Comparison of ENCODE assay signal across 17 cellular contexts in the genomic region with DNA sequence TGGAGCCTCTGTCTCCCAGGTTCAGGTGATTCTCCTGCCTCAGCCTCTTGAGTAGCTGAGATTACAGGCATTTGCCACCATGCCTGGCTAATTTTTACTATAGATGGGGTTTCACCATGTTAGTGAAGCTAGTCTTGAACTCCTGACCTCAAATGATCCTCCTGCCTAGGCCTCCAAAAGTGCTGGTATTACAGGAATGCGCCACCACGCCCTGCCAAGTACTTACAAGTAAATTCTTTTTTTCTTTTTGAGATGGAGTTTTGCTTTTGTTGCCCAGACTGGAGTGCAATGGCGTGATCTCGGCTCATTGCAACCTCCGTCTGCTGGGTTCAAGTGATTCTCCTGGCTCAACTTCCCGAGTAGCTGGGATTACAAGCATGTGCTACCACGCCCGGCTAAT. TPM values are rescaled to one million over a fixed set of nuclear protein-coding genes. Genes with fewer than 3 reads are reported as not detected.
DNase-seq lines count a peak whose midpoint lies in the region; ATAC-seq and TF ChIP-seq lines count a peak whose summit lies in the region.
"Had no signal": no experiment of that assay in that cellular context is flagged by ENCODE, and none has a peak within 500 bp of the region (broad histone marks: within the 10 kb centered on the region; RNA-seq: fewer than 3 reads in every experiment).

No MANE protein-coding gene starts in this region.

- peaks cover 41% of the 10 kb centered on the region for H3K4me1 Mint-ChIP-seq in activated CD8-positive, alpha-beta T cell treated with anti-CD3 and anti-CD28 coated beads for 36 hours (ENCODE audit: low read depth)
- H3K4me1 Mint-ChIP-seq in activated CD8-positive, alpha-beta T cell treated with anti-CD3 and anti-CD28 coated beads, Interleukin-2, amount 10 ng/mL, durations not matched to agents 7 days and 5 days (ENCODE audit: low read depth) = peaks cover 6% of the 10 kb centered on the region
- peaks cover 48% of the 10 kb centered on the region for H3K4me1 Mint-ChIP-seq in GM23338

- peak overlapping the region; percentile 35 for H3K27ac Mint-ChIP-seq in activated CD8-positive, alpha-beta T cell treated with anti-CD3 and anti-CD28 coated beads for 36 hours
- no peak overlapping the region for H3K27ac Mint-ChIP-seq in activated CD8-positive, alpha-beta T cell treated with anti-CD3 and anti-CD28 coated beads, Interleukin-2, amount 10 ng/mL, durations not matched to agents 7 days and 5 days
- H3K27ac Mint-ChIP-seq in GM23338 = no peak overlapping the region; the same call in 1 of the 2 replicates

- no peaks in the 10 kb centered on the region for H3K27me3 Mint-ChIP-seq in activated CD8-positive, alpha-beta T cell treated with anti-CD3 and anti-CD28 coated beads for 36 hours
- no peaks in the 10 kb centered on the region for H3K27me3 Mint-ChIP-seq in activated CD8-positive, alpha-beta T cell treated with anti-CD3 and anti-CD28 coated beads, Interleukin-2, amount 10 ng/mL, durations not matched to agents 7 days and 5 days (ENCODE audit: low read depth)
- H3K27me3 Mint-ChIP-seq in GM23338 (ENCODE audit: insufficient read depth, low read depth, poor library complexity) = peaks cover 5% of the 10 kb centered on the region

- no peaks in the 10 kb centered on the region for H3K9me2 ChIP-seq in GM23338 (ENCODE audit: insufficient read depth)

- H3K27me3 ChIP-seq in GM23338 (ENCODE audit: insufficient read depth) = no peaks in the 10 kb centered on the region

- peaks cover 26% of the 10 kb centered on the region for H4K20me1 ChIP-seq in GM23338 (replicated peaks; ENCODE audit: insufficient read depth)

- in situ Hi-C loops in G401 (cut with HindIII; ENCODE audit: low sequenced_read_pairs) = no loop called here

- H3K36me3 ChIP-seq in GM23338 (ENCODE audit: insufficient read depth) = no peaks in the 10 kb centered on the region

- no peak overlapping the region for H3K4me3 ChIP-seq in GM23338
- H3K4me3 ChIP-seq: K562 had no signal

- H3K4me2 ChIP-seq in GM23338 = no peak overlapping the region

- intact Hi-C loops in activated CD8-positive, alpha-beta T cell treated with anti-CD3 and anti-CD28 coated beads for 36 hours (cut with micrococcal nuclease) = no loop called here
- intact Hi-C loops in sciatic nerve (cut with DNase I) = no loop called here

- no peaks in the 10 kb centered on the region for H3F3A ChIP-seq in GM23338 (replicated peaks; ENCODE audit: low read depth)

- peaks cover 37% of the 10 kb centered on the region for H3K4me1 ChIP-seq in GM23338 (ENCODE audit: insufficient read depth)

- POLR2A ChIA-PET in activated CD8-positive, alpha-beta T cell treated with anti-CD3 and anti-CD28 coated beads for 36 hours (lab: Charles Lee) = no interaction called here
- POLR2A ChIA-PET in activated CD8-positive, alpha-beta T cell treated with anti-CD3 and anti-CD28 coated beads, Interleukin-2, amount 10 ng/mL, durations not matched to agents 7 days and 5 days (lab: Charles Lee) = no interaction called here

- CTCF ChIA-PET in activated CD8-positive, alpha-beta T cell treated with anti-CD3 and anti-CD28 coated beads for 36 hours (lab: Charles Lee) = interaction anchor here (0.7 kb wide), 1 partner anchor 126 kb away, joined by 3 read pairs; no protein-coding TSS in a partner anchor
- CTCF ChIA-PET in activated CD8-positive, alpha-beta T cell treated with anti-CD3 and anti-CD28 coated beads, Interleukin-2, amount 10 ng/mL, durations not matched to agents 7 days and 5 days (lab: Charles Lee) = no interaction called here

- TF ChIP-seq CTCF in activated CD8-positive, alpha-beta T cell treated with anti-CD3 and anti-CD28 coated beads for 36 hours (IDR thresholded peaks at IDR 0.05) = no peak
- TF ChIP-seq CTCF in GM23338 (conservative IDR thresholded peaks at IDR 0.05; ENCODE audit: low read depth in 2 of 2) = no peak

- peak overlapping the region; percentile 65 for H3K27ac ChIP-seq in GM23338 (ENCODE audit: low read depth)
- H3K27ac ChIP-seq: 22Rv1, C4-2B had no signal

- H3K36me3 Mint-ChIP-seq in activated CD8-positive, alpha-beta T cell treated with anti-CD3 and anti-CD28 coated beads for 36 hours (ENCODE audit: low read depth) = peaks cover 1% of the 10 kb centered on the region
- peaks cover 11% of the 10 kb centered on the region for H3K36me3 Mint-ChIP-seq in activated CD8-positive, alpha-beta T cell treated with anti-CD3 and anti-CD28 coated beads, Interleukin-2, amount 10 ng/mL, durations not matched to agents 7 days and 5 days (ENCODE audit: low read depth)
- no peaks in the 10 kb centered on the region for H3K36me3 Mint-ChIP-seq in GM23338 (ENCODE audit: low read depth)

- no peak overlapping the region for H3K4me3 Mint-ChIP-seq in activated CD8-positive, alpha-beta T cell treated with anti-CD3 and anti-CD28 coated beads for 36 hours
- no peak overlapping the region for H3K4me3 Mint-ChIP-seq in activated CD8-positive, alpha-beta T cell treated with anti-CD3 and anti-CD28 coated beads, Interleukin-2, amount 10 ng/mL, durations not matched to agents 7 days and 5 days
- H3K4me3 Mint-ChIP-seq in GM23338 = no peak overlapping the region

- no peaks in the 10 kb centered on the region for H3K9me3 Mint-ChIP-seq in activated CD8-positive, alpha-beta T cell treated with anti-CD3 and anti-CD28 coated beads for 36 hours
- no peaks in the 10 kb centered on the region for H3K9me3 Mint-ChIP-seq in activated CD8-positive, alpha-beta T cell treated with anti-CD3 and anti-CD28 coated beads, Interleukin-2, amount 10 ng/mL, durations not matched to agents 7 days and 5 days (ENCODE audit: insufficient read depth)
- H3K9me3 Mint-ChIP-seq in GM23338 = no peaks in the 10 kb centered on the region

- H3K79me2 ChIP-seq in GM23338 (replicated peaks; ENCODE audit: insufficient read depth) = peaks cover 94% of the 10 kb centered on the region

- no peak overlapping the region for H2AFZ ChIP-seq in GM23338

- DNase-seq in activated CD8-positive, alpha-beta T cell treated with anti-CD3 and anti-CD28 coated beads for 36 hours = no peak
- DNase-seq in activated CD8-positive, alpha-beta T cell treated with anti-CD3 and anti-CD28 coated beads, Interleukin-2, amount 10 ng/mL, durations not matched to agents 7 days and 5 days = no peak
- DNase-seq in GM23338 (ENCODE audit: low spot score) (peak; percentile 27), NCI-H226 (peak; percentile 53), left lobe of liver (ENCODE audit: low spot score) (peak; percentile 8), amygdala (lab: John Stamatoyannopoulos, UW) (no peak), sciatic nerve (ENCODE audit: low spot score) (no peak), G401 (ENCODE audit: low spot score) (no peak)
- DNase-seq: NCI-H1048, NCI-H1436 treated with DMSO at 0.1 percent for 48 hours, NCI-H2029 treated with DMSO at 0.1 percent for 48 hours, NCI-H2171 treated with DMSO at 0.1 percent for 48 hours, NCI-H774, RPMI8226 had no signal

- ATAC-seq in activated CD8-positive, alpha-beta T cell treated with anti-CD3 and anti-CD28 coated beads for 36 hours = no peak
- no peak for ATAC-seq in activated CD8-positive, alpha-beta T cell treated with anti-CD3 and anti-CD28 coated beads, Interleukin-2, amount 10 ng/mL, durations not matched to agents 7 days and 5 days
- ATAC-seq in GM23338 = no peak
- no peak for ATAC-seq in left lobe of liver
- no peak for ATAC-seq in sciatic nerve
- ATAC-seq: K562 had no signal

TF ChIP-seq in GM23338, 12 proteins besides CTCF, POLR2A, EP300 and RAD21:
- TF ChIP-seq CREB1 (CRISPR knock-in tag; IDR thresholded peaks at IDR 0.05; ENCODE audit: low read depth) (no peak), POLR2AphosphoS5 (IDR thresholded peaks at IDR 0.05; ENCODE audit: low read depth) (no peak), EZH2phosphoT487 (IDR thresholded peaks at IDR 0.05; ENCODE audit: unreplicated experiment) (no peak), EZH2 (IDR thresholded peaks at IDR 0.05; ENCODE audit: low read depth, unreplicated experiment) (no peak)

RNA-seq across cellular contexts. Expression of a gene that starts 42.5 kb away (rescaled TPM):
- total RNA-seq in activated CD8-positive, alpha-beta T cell treated with anti-CD3 and anti-CD28 coated beads for 36 hours = 10 to 100 TPM; 17.6 to 19.4 TPM
- total RNA-seq in activated CD8-positive, alpha-beta T cell treated with anti-CD3 and anti-CD28 coated beads, Interleukin-2, amount 10 ng/mL, durations not matched to agents 7 days and 5 days = 10 to 100 TPM; 29.5 to 32.5 TPM
- total RNA-seq in GM23338 (2014; rRNA removed; shearing (Covaris generic)) = 18.0 and 20.4 TPM in 2 replicates
- polyA plus RNA-seq in GM23338 (2016; fragmentation: Nextera tagmentation; extraction: Ambion mirVana) = 12.7 and 16.8 TPM in 2 replicates
- total RNA-seq in left lobe of liver (12.8 TPM), sciatic nerve (42.8 TPM)
- 5.4 and 5.6 TPM in 2 replicates for total RNA-seq in G401 (2014; rRNA removed; shearing (Covaris generic))

Comparison
In these comparisons a context has a peak if more than half of its experiments do, and no peak if none do; other contexts are left out.
1. DNase-seq: peak in GM23338 (single experiment), NCI-H226 (single experiment) and left lobe of liver (single experiment); none in activated CD8-positive, alpha-beta T cell treated with anti-CD3 and anti-CD28 coated beads for 36 hours (single experiment), activated CD8-positive, alpha-beta T cell treated with anti-CD3 and anti-CD28 coated beads, Interleukin-2, amount 10 ng/mL, durations not matched to agents 7 days and 5 days (single experiment), amygdala (0 of 56), sciatic nerve (single experiment) and G401 (single experiment).